2 cellular contexts compared by ENCODE assay signal in genomic region chr20:34512266-34512954, GRCh38.
TF ChIP-seq lines count a peak whose summit lies in the region.

No MANE protein-coding gene starts in this region.

TF ChIP-seq in GM23338, 12 proteins besides CTCF, POLR2A, EP300 and RAD21:
- TF ChIP-seq EZH2 (IDR thresholded peaks at IDR 0.05; ENCODE audit: low read depth, unreplicated experiment) (no peak), ZNF331 (CRISPR knock-in tag; IDR thresholded peaks at IDR 0.05; ENCODE audit: low read depth) (no peak), POLR2AphosphoS5 (IDR thresholded peaks at IDR 0.05; ENCODE audit: low read depth) (no peak), NANOG (IDR thresholded peaks at IDR 0.05; ENCODE audit: borderline replicate concordance) (no peak), CREB1 (CRISPR knock-in tag; IDR thresholded peaks at IDR 0.05; ENCODE audit: low read depth) (no peak), ZNF114 (CRISPR knock-in tag; IDR thresholded peaks at IDR 0.05) (no peak), ZNF462 (CRISPR knock-in tag; IDR thresholded peaks at IDR 0.05) (no peak), EZH2phosphoT487 (IDR thresholded peaks at IDR 0.05; ENCODE audit: unreplicated experiment) (no peak), STAT1 (IDR thresholded peaks at IDR 0.05; ENCODE audit: unreplicated experiment) (no peak), ETS1 (IDR thresholded peaks at IDR 0.05) (no peak), JUNB (IDR thresholded peaks at IDR 0.05; ENCODE audit: unreplicated experiment) (no peak)

TF ChIP-seq in HepG2, 621 proteins besides CTCF, POLR2A, EP300 and RAD21 (continues in another document):
- peak; percentile 26; the same call in 1 of the 2 replicates for TF ChIP-seq THAP11 (CRISPR knock-in tag; IDR thresholded peaks at IDR 0.05)
- TF ChIP-seq FOXC1 (CRISPR knock-in tag; IDR thresholded peaks at IDR 0.05; ENCODE audit: borderline replicate concordance) = no peak
- TF ChIP-seq ZNF777 (CRISPR knock-in tag; IDR thresholded peaks at IDR 0.05) = 0 out of 2 replicates have a peak, but pooled peaks have one; percentile 16
- TF ChIP-seq SAFB2 (CRISPR knock-in tag; IDR thresholded peaks at IDR 0.05; ENCODE audit: borderline replicate concordance, low read depth) = peak; percentile 67; the same call in 1 of the 2 replicates
- TF ChIP-seq ERF (CRISPR knock-in tag; IDR thresholded peaks at IDR 0.05) = no peak
- peak; percentile 31; the same call in 1 of the 2 replicates for TF ChIP-seq KAT7 (CRISPR knock-in tag; IDR thresholded peaks at IDR 0.05; ENCODE audit: borderline replicate concordance)
- no peak for TF ChIP-seq SRF (IDR thresholded peaks at IDR 0.05; ENCODE audit: low read depth, low read length)
- TF ChIP-seq ISL2 (CRISPR knock-in tag; IDR thresholded peaks at IDR 0.05) = peak; percentile 52
- TF ChIP-seq JUNB (CRISPR knock-in tag; IDR thresholded peaks at IDR 0.05; ENCODE audit: borderline replicate concordance) = no peak
- 0 out of 2 replicates have a peak, but pooled peaks have one; percentile 52 for TF ChIP-seq TMF1 (CRISPR knock-in tag; IDR thresholded peaks at IDR 0.05; ENCODE audit: low read depth)
- no peak for TF ChIP-seq RXRB (CRISPR knock-in tag; IDR thresholded peaks at IDR 0.05; ENCODE audit: borderline replicate concordance)
- TF ChIP-seq RBFOX2 (IDR thresholded peaks at IDR 0.05; ENCODE audit: low read depth, low read length) = peak; percentile 49; the same call in 1 of the 2 replicates
- 0 out of 2 replicates have a peak, but pooled peaks have one; percentile 13 for TF ChIP-seq ATF7-NPFF (CRISPR knock-in tag; IDR thresholded peaks at IDR 0.05; ENCODE audit: low read depth)
- TF ChIP-seq ZSCAN29 (CRISPR knock-in tag; conservative IDR thresholded peaks at IDR 0.05) = peak; percentile 40
- TF ChIP-seq ZNF746 (CRISPR knock-in tag; IDR thresholded peaks at IDR 0.05) = no peak
- TF ChIP-seq ZNF205 (CRISPR knock-in tag; IDR thresholded peaks at IDR 0.05) = peak; percentile 74; the same call in 1 of the 2 replicates
- TF ChIP-seq ZNF512B (CRISPR knock-in tag; IDR thresholded peaks at IDR 0.05; ENCODE audit: borderline replicate concordance) = no peak
- TF ChIP-seq HDAC2 (CRISPR knock-in tag; IDR thresholded peaks at IDR 0.05) = peak; percentile 67; the same call in 1 of the 2 replicates
- no peak for TF ChIP-seq IRX3 (CRISPR knock-in tag; IDR thresholded peaks at IDR 0.05; ENCODE audit: borderline replicate concordance, low read depth)
- TF ChIP-seq ZNF24 (IDR thresholded peaks at IDR 0.05) = no peak
- TF ChIP-seq ZNF33B (CRISPR knock-in tag; IDR thresholded peaks at IDR 0.05) = peak; percentile 21; the same call in 1 of the 2 replicates
- TF ChIP-seq ZNF225 (CRISPR knock-in tag; IDR thresholded peaks at IDR 0.05) = no peak
- peak; percentile 53; the same call in 1 of the 2 replicates for TF ChIP-seq TBP (CRISPR knock-in tag; IDR thresholded peaks at IDR 0.05)
- no peak for TF ChIP-seq ZNF460 (CRISPR knock-in tag; IDR thresholded peaks at IDR 0.05; ENCODE audit: borderline replicate concordance)
- TF ChIP-seq SIN3B (IDR thresholded peaks at IDR 0.05; ENCODE audit: low read length) = no peak
- TF ChIP-seq NKX3-1 (CRISPR knock-in tag; IDR thresholded peaks at IDR 0.05) = peak; percentile 81; the same call in 1 of the 2 replicates
- TF ChIP-seq SP140L (CRISPR knock-in tag; IDR thresholded peaks at IDR 0.05; ENCODE audit: borderline replicate concordance) = 0 out of 2 replicates have a peak, but pooled peaks have one; percentile 51
- no peak for TF ChIP-seq ZNF468 (CRISPR knock-in tag; IDR thresholded peaks at IDR 0.05)
- no peak for TF ChIP-seq ZNF605 (CRISPR knock-in tag; IDR thresholded peaks at IDR 0.05)
- TF ChIP-seq ZNF224 (CRISPR knock-in tag; IDR thresholded peaks at IDR 0.05) = no peak
- peak; percentile 96 for TF ChIP-seq TEF (CRISPR knock-in tag; IDR thresholded peaks at IDR 0.05)
- TF ChIP-seq ZNF644 (CRISPR knock-in tag; IDR thresholded peaks at IDR 0.05; ENCODE audit: low read depth) = peak; percentile 65
- no peak for TF ChIP-seq PREB (CRISPR knock-in tag; IDR thresholded peaks at IDR 0.05)
- no peak for TF ChIP-seq ZNF34 (CRISPR knock-in tag; IDR thresholded peaks at IDR 0.05; ENCODE audit: borderline replicate concordance)
- no peak for TF ChIP-seq ZNF414 (CRISPR knock-in tag; IDR thresholded peaks at IDR 0.05)
- no peak for TF ChIP-seq ZMAT5 (CRISPR knock-in tag; IDR thresholded peaks at IDR 0.05; ENCODE audit: borderline replicate concordance, low read depth)
- 0 out of 2 replicates have a peak, but pooled peaks have one; percentile 30 for TF ChIP-seq ZNF710 (CRISPR knock-in tag; IDR thresholded peaks at IDR 0.05; ENCODE audit: borderline replicate concordance)
- 0 out of 2 replicates have a peak, but pooled peaks have one; percentile 4 for TF ChIP-seq GATAD1 (CRISPR knock-in tag; IDR thresholded peaks at IDR 0.05)
- TF ChIP-seq NRL (CRISPR knock-in tag; IDR thresholded peaks at IDR 0.05; ENCODE audit: borderline replicate concordance) = no peak
- TF ChIP-seq ZMYM4 (CRISPR knock-in tag; IDR thresholded peaks at IDR 0.05) = peak; percentile 45
- TF ChIP-seq RBM22 (optimal IDR thresholded peaks at IDR 0.05; ENCODE audit: low read length) = peak; percentile 83
- 0 out of 2 replicates have a peak, but pooled peaks have one; percentile 19 for TF ChIP-seq ZNF691 (CRISPR knock-in tag; IDR thresholded peaks at IDR 0.05; ENCODE audit: borderline replicate concordance, low read depth)
- TF ChIP-seq ZKSCAN8 (CRISPR knock-in tag; IDR thresholded peaks at IDR 0.05; ENCODE audit: borderline replicate concordance) = 0 out of 2 replicates have a peak, but pooled peaks have one; percentile 30
- no peak for TF ChIP-seq CENPT (CRISPR knock-in tag; IDR thresholded peaks at IDR 0.05; ENCODE audit: low read depth)
- TF ChIP-seq STAG1 (CRISPR knock-in tag; IDR thresholded peaks at IDR 0.05) = peak; percentile 16
- TF ChIP-seq LCORL (IDR thresholded peaks at IDR 0.05) = no peak
- peak; percentile 18; the same call in 1 of the 2 replicates for TF ChIP-seq LCORL (CRISPR knock-in tag; IDR thresholded peaks at IDR 0.05)
- TF ChIP-seq HNF1A (IDR thresholded peaks at IDR 0.05; ENCODE audit: low read depth) = no peak
- TF ChIP-seq HNF1A (CRISPR knock-in tag; IDR thresholded peaks at IDR 0.05; ENCODE audit: borderline replicate concordance) = peak; percentile 35; the same call in 1 of the 2 replicates
- no peak for TF ChIP-seq ZFP37 (CRISPR knock-in tag; IDR thresholded peaks at IDR 0.05; ENCODE audit: borderline replicate concordance)
